1 cellular context compared by ENCODE assay signal in the genomic region with DNA sequence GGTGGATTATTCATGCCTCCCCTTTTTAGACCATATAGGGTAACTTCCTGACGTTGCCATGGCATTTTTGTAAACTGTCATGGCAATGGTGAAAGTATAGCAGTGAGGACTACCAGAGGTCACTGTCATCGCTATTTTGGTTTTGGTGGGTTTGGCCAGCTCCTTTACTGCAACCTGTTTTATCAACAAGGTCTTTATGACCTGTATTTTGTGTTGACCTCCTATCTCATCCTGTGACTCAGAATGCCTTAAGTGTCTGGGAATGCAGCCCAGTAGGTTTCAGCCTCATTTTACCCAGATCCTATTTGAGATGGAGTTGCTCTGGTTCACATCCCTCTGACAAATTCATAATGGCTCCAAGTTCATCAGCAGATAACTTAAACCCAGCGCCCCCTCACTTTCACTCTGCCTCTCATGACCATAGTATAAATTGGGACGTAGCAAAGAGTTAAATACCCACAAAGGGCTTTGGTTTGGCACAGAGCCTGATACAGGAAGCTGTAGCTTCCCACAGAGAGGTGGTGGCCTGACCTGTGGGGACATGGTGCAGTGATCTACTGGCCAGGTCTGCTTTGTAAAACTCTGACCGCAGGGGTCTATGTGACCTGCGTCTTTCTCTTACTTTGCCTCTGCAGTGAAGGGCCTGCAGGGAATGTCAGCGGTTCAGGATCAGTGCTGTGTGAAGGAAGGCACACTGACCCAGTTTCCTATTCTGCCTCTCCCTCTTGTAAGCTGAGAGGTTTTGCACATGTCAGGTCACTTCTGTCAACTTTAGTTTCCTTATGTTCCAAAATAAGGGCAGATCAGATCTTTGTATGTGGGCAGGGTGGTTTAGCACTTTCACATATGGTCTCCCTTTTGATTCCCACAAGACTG.
TF ChIP-seq lines count a peak whose summit lies in the region.

No MANE protein-coding gene starts in this region.

TF ChIP-seq in GM23338, 12 proteins besides CTCF, POLR2A, EP300 and RAD21 (continued from another document):
- TF ChIP-seq ZNF462 (CRISPR knock-in tag; IDR thresholded peaks at IDR 0.05) (no peak), REST (IDR thresholded peaks at IDR 0.05; ENCODE audit: unreplicated experiment) (no peak), POLR2AphosphoS5 (IDR thresholded peaks at IDR 0.05; ENCODE audit: low read depth) (no peak), ZNF331 (CRISPR knock-in tag; IDR thresholded peaks at IDR 0.05; ENCODE audit: low read depth) (no peak), ZNF114 (CRISPR knock-in tag; IDR thresholded peaks at IDR 0.05) (no peak), EZH2phosphoT487 (IDR thresholded peaks at IDR 0.05; ENCODE audit: unreplicated experiment) (no peak), STAT1 (IDR thresholded peaks at IDR 0.05; ENCODE audit: unreplicated experiment) (no peak), EZH2 (IDR thresholded peaks at IDR 0.05; ENCODE audit: low read depth, unreplicated experiment) (no peak), CREB1 (CRISPR knock-in tag; IDR thresholded peaks at IDR 0.05; ENCODE audit: low read depth) (no peak), JUNB (IDR thresholded peaks at IDR 0.05; ENCODE audit: unreplicated experiment) (no peak)
- TF ChIP-seq, protein P1, sequence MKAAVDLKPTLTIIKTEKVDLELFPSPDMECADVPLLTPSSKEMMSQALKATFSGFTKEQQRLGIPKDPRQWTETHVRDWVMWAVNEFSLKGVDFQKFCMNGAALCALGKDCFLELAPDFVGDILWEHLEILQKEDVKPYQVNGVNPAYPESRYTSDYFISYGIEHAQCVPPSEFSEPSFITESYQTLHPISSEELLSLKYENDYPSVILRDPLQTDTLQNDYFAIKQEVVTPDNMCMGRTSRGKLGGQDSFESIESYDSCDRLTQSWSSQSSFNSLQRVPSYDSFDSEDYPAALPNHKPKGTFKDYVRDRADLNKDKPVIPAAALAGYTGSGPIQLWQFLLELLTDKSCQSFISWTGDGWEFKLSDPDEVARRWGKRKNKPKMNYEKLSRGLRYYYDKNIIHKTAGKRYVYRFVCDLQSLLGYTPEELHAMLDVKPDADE (IDR thresholded peaks at IDR 0.05): no peak
